30 cellular contexts compared by ENCODE assay signal in genomic region chr2:147824625-147825024, GRCh38.
"Had no signal": no experiment of that assay in that cellular context is flagged by ENCODE, and none has a peak within 500 bp of the region (broad histone marks: within the 10 kb centered on the region; RNA-seq: fewer than 3 reads in every experiment).

No MANE protein-coding gene starts in this region.

- H3K27ac ChIP-seq: brain microvascular endothelial cell, cardiac muscle cell, Peyer's patch, RWPE1, SJCRH30, VCaP had no signal

- H3K9me3 ChIP-seq: Peyer's patch, SJCRH30, SK-N-SH had no signal

- H3K36me3 ChIP-seq: brain microvascular endothelial cell, cardiac muscle cell, Peyer's patch, SJCRH30 had no signal

- H3K4me3 ChIP-seq: cardiac muscle cell, Peyer's patch, SJCRH30 had no signal

- H3K4me1 ChIP-seq: Peyer's patch, SJCRH30 had no signal

- DNase-seq: activated CD4-positive, alpha-beta memory T cell treated with anti-CD3 and anti-CD28 coated beads for 36 hours; activated CD4-positive, alpha-beta T cell treated with anti-CD3 and anti-CD28 coated beads, Interleukin-2, amount 10 ng/mL, durations not matched to agents 7 days and 5 days; activated CD4-positive, CD25-positive, alpha-beta regulatory T cell; activated CD8-positive, alpha-beta memory T cell treated with anti-CD3 and anti-CD28 coated beads for 24 hours; activated gamma-delta T cell; activated naive CD4-positive, alpha-beta T cell treated with anti-CD3 and anti-CD28 coated beads for 36 hours; activated T-cell treated with anti-CD3 and anti-CD28 coated beads, Interleukin-2, amount 50 U/mL, for 48 hours; amygdala; brain microvascular endothelial cell; MM.1S; NCI-H1092 treated with DMSO at 0.1 percent for 48 hours; NCI-H1417 treated with DMSO at 0.1 percent for 48 hours; NCI-H1694; NCI-H2029; NCI-H2107; NCI-H2171 treated with DMSO at 0.1 percent for 48 hours; NCI-H226; NCI-H510A; NCI-H526 treated with DMSO at 0.1 percent for 48 hours; NK-92 treated with Interleukin-12 subunit alpha and Interleukin-12 subunit beta, amount 100 ng/mL, for 24 hours; Peyer's patch; Right ventricle myocardium superior; SJCRH30; SK-N-SH; T-helper 17 cell; T1000 had no signal

- H3K27me3 ChIP-seq: brain microvascular endothelial cell, cardiac muscle cell, Peyer's patch, SJCRH30 had no signal

- ATAC-seq: activated T-helper 17 cell treated with anti-CD3 and anti-CD28 coated beads, Interleukin-2, amount 50 U/mL, for 72 hours; T-helper 17 cell had no signal
